In the genomic region with DNA sequence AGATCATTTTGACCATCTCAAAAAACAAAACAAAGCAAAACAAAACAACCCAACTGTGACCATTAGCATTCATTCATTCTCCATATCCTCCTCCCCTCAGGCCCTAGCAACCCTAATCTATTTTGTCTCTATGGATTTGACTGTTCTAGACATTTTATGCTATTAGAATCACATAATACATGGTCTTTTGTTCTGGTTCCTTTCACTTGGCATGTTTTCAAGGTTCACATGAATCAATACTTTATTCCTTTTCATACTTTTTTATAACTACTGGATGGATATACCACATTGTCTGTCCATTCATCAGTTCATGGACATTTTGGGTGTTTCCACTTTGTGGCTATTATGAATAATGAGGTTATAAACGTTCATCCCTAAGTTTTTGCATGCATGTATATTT, we compare ENCODE assay signal across 23 cellular contexts.
"Had no signal": no experiment of that assay in that cellular context is flagged by ENCODE, and none has a peak within 500 bp of the region (broad histone marks: within the 10 kb centered on the region; RNA-seq: fewer than 3 reads in every experiment).

No MANE protein-coding gene starts in this region.

- H3K27me3 ChIP-seq: colonic mucosa, esophagus muscularis mucosa, esophagus squamous epithelium, foreskin keratinocyte, gastrocnemius medialis, gastroesophageal sphincter, heart left ventricle, heart right ventricle, hepatocyte had no signal

- ATAC-seq: effector memory CD8-positive, alpha-beta T cell; esophagus mucosa; foreskin keratinocyte; gastrocnemius medialis; gastroesophageal sphincter; heart left ventricle; heart right ventricle had no signal

- H3K4me3 ChIP-seq: colonic mucosa, coronary artery, dorsolateral prefrontal cortex, esophagus muscularis mucosa, esophagus squamous epithelium, gastrocnemius medialis, gastroesophageal sphincter, heart left ventricle, heart right ventricle, hepatocyte had no signal

- DNase-seq: colonic mucosa; cortex of kidney; dermis blood vessel endothelial cell; dorsolateral prefrontal cortex; effector CD4-positive, alpha-beta T cell; effector CD8-positive, alpha-beta T cell; effector memory CD4-positive, alpha-beta T cell; effector memory CD8-positive, alpha-beta T cell; endodermal cell; erythroblast; esophagus squamous epithelium; foreskin fibroblast; gastrocnemius medialis; glutamatergic neuron; head of caudate nucleus; heart left ventricle; heart right ventricle had no signal

- H3K36me3 ChIP-seq: colonic mucosa, esophagus muscularis mucosa, esophagus squamous epithelium, gastrocnemius medialis, gastroesophageal sphincter, heart left ventricle, heart right ventricle had no signal
